Comparison of ENCODE assay signal across 9 cellular contexts in the genomic region with DNA sequence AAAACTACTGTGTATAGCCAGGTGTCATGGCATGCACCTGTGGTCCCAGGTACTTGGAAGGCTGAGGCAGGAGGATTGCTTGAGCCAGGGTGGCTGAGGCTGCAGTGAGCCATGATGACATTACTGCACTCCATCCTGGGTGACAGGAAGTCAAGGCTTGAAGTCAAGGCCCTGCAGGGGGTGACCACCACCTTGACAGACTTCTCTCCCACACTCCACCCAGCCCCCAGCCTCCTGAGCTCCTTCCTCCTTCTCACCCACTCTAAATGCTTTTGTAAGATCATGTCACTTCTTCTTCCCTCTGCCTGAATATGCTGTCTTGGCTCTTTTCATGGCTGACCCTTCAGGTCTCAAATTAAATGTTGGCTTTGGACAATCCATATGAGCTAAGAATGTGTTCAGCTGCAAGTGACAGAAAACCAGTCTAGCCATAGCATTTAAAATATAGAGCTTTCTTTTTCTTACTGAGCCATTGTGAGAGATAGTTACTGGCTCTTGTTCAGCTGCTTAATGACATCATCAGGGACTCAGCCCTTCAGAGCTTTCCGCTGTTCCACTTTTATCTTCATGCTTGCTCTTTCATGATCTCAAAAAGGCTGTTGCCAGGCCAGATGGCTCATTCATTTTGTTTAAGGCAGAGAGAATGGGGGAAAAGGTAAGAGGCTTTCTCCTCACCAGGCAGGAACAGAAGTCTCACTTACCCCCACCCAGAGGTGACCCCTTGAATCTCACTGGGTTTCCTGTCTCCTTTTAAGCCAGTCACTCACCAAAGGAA. TPM values are rescaled to one million over a fixed set of nuclear protein-coding genes. Genes with fewer than 3 reads are reported as not detected.
A peak's percentile ranks its signal among the peaks of the same experiment; 100 is the strongest.
DNase-seq lines count a peak whose midpoint lies in the region; ATAC-seq and TF ChIP-seq lines count a peak whose summit lies in the region.
"Had no signal": no experiment of that assay in that cellular context is flagged by ENCODE, and none has a peak within 500 bp of the region (broad histone marks: within the 10 kb centered on the region; RNA-seq: fewer than 3 reads in every experiment).

No MANE protein-coding gene starts in this region.

- peaks cover 29% of the 10 kb centered on the region for H3K4me1 Mint-ChIP-seq in stimulated activated naive CD8-positive, alpha-beta T cell treated with anti-CD3 and anti-CD28 coated beads, Interleukin-15, amount 100 ng/mL, for 72 hours

- DNase-seq in stimulated activated naive CD8-positive, alpha-beta T cell treated with anti-CD3 and anti-CD28 coated beads, Interleukin-15, amount 100 ng/mL, for 72 hours = no peak
- DNase-seq in stimulated activated naive CD8-positive, alpha-beta T cell treated with anti-CD3 and anti-CD28 coated beads, Interleukin-15, Interleukin-2, amounts not matched to agents 100 U/mL and 50 U/mL, for 24 hours = no peak
- DNase-seq in T follicular helper cell (ENCODE audit: low read depth) (peak; percentile 21), fibroblast of the aortic adventitia (ENCODE audit: low read depth) (peak; percentile 85), GDM1 (lab: John Stamatoyannopoulos, UW) (no peak)
- DNase-seq: NCI-H345; stimulated activated CD4-positive, alpha-beta T cell treated with anti-CD3 and anti-CD28 coated beads, Interleukin-4, amount 100 ng/mL, for 4 hours had no signal

- no peak for TF ChIP-seq CTCF in fibroblast of the aortic adventitia (IDR thresholded peaks at IDR 0.05; ENCODE audit: insufficient read depth, low read length)

- ATAC-seq in stimulated activated naive CD8-positive, alpha-beta T cell treated with anti-CD3 and anti-CD28 coated beads, Interleukin-15, amount 100 ng/mL, for 72 hours = peak; percentile 59
- ATAC-seq in stimulated activated naive CD8-positive, alpha-beta T cell treated with anti-CD3 and anti-CD28 coated beads, Interleukin-15, Interleukin-2, amounts not matched to agents 100 U/mL and 50 U/mL, for 24 hours = no peak
- ATAC-seq in GM19328 (IDR thresholded peaks at IDR 0.05; ENCODE audit: unreplicated experiment) = no peak
- no peak for ATAC-seq in HG02973 (IDR thresholded peaks at IDR 0.05; ENCODE audit: unreplicated experiment)

- H3K27me3 Mint-ChIP-seq in stimulated activated naive CD8-positive, alpha-beta T cell treated with anti-CD3 and anti-CD28 coated beads, Interleukin-15, amount 100 ng/mL, for 72 hours = peaks cover 7% of the 10 kb centered on the region

- peaks cover 0 to 11% of the 10 kb centered on the region in 2 donors for H3K9me3 Mint-ChIP-seq in stimulated activated naive CD8-positive, alpha-beta T cell treated with anti-CD3 and anti-CD28 coated beads, Interleukin-15, amount 100 ng/mL, for 72 hours

- no peak overlapping the region for H3K27ac Mint-ChIP-seq in stimulated activated naive CD8-positive, alpha-beta T cell treated with anti-CD3 and anti-CD28 coated beads, Interleukin-15, amount 100 ng/mL, for 72 hours

- H3K4me3 Mint-ChIP-seq in stimulated activated naive CD8-positive, alpha-beta T cell treated with anti-CD3 and anti-CD28 coated beads, Interleukin-15, amount 100 ng/mL, for 72 hours = peak overlapping the region; percentile 49 to 51

- no peak overlapping the region for H3K4me3 ChIP-seq in fibroblast of the aortic adventitia (ENCODE audit: low read depth, low read length)

RNA-seq across cellular contexts. Expression of gene TTC39C, which starts 36.7 kb away (rescaled TPM):
- 51.8 and 59.4 TPM in 2 replicates for total RNA-seq in fibroblast of the aortic adventitia (ENCODE audit: low replicate concordance)

Comparison
In these comparisons a context has a peak if more than half of its experiments do, and no peak if none do; other contexts are left out.
1. DNase-seq: peak in T follicular helper cell (single experiment) and fibroblast of the aortic adventitia (single experiment); none in stimulated activated naive CD8-positive, alpha-beta T cell treated with anti-CD3 and anti-CD28 coated beads, Interleukin-15, amount 100 ng/mL, for 72 hours (0 of 2), stimulated activated naive CD8-positive, alpha-beta T cell treated with anti-CD3 and anti-CD28 coated beads, Interleukin-15, Interleukin-2, amounts not matched to agents 100 U/mL and 50 U/mL, for 24 hours (single experiment) and GDM1 (single experiment).